8 cellular contexts compared by ENCODE assay signal in the genomic region with DNA sequence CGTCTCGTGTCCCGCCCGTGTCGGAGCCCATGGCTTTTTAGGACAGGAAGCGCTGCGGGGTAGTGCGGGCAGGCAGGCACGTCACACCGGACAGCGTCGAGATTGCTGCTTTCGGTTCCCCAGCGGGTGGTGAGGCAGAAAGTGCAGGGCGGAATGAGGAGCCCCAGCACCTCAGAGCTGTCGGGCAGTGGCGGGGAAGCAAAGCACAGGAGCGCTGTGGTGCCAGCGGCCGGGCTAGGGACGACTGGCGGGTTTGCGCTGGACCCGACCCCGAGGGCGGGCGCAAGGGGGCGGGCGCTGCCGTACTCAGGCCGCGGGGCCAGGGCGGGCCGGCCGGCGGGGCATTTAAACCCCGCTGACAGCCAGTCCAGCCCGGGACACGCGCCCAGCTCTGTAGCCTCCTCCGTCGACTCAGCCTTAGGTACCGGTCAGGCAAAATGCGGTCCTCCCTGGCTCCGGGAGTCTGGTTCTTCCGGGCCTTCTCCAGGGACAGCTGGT. TPM values are rescaled to one million over a fixed set of nuclear protein-coding genes. Genes with fewer than 3 reads are reported as not detected.
DNase-seq lines count a peak whose midpoint lies in the region; ATAC-seq and TF ChIP-seq lines count a peak whose summit lies in the region.

Gene SLC37A2, plus strand, starts transcription at position 375 of the 498 bp plus-strand sequence. Its CDS starts 63 bp downstream, at position 438.

- no peaks in the 10 kb centered on the region for H3K9me3 Mint-ChIP-seq in GM23338
- H3K9me3 Mint-ChIP-seq in stimulated activated effector memory CD8-positive, alpha-beta T cell treated with anti-CD3 and anti-CD28 coated beads, Interleukin-12 subunit alpha, Interleukin-12 subunit beta, amount 100 ng/mL, for 72 hours = no peaks in the 10 kb centered on the region

- DNase-seq in GM23338 (ENCODE audit: low spot score) (peak; percentile 80), epithelial cell of prostate (ENCODE audit: low read depth, low spot score) (no peak), middle frontal gyrus (ENCODE audit: extremely low spot score, low spot score) (peak; percentile 5), NCI-H2081 treated with DMSO at 0.1 percent for 48 hours (lab: John Stamatoyannopoulos, UW) (no peak)
- peak; percentile 17 for DNase-seq in activated CD4-positive, alpha-beta T cell treated with anti-CD3 and anti-CD28 coated beads, Interleukin-2, amount 50 U/mL, for 1 hour
- DNase-seq in stimulated activated effector memory CD8-positive, alpha-beta T cell treated with anti-CD3 and anti-CD28 coated beads, Interleukin-12 subunit alpha, Interleukin-12 subunit beta, amount 100 ng/mL, for 72 hours (ENCODE audit: low spot score in 2 of 2) = peak; percentile 35 to 71

- H3K4me3 Mint-ChIP-seq in GM23338 = peak within 1 kb of the TSS; percentile 86
- peak within 1 kb of the TSS; percentile 80 for H3K4me3 Mint-ChIP-seq in stimulated activated effector memory CD8-positive, alpha-beta T cell treated with anti-CD3 and anti-CD28 coated beads, Interleukin-12 subunit alpha, Interleukin-12 subunit beta, amount 100 ng/mL, for 72 hours

- H3K36me3 Mint-ChIP-seq in GM23338 (ENCODE audit: low read depth) = no peaks in the 10 kb centered on the region
- no peaks in the 10 kb centered on the region for H3K36me3 Mint-ChIP-seq in stimulated activated effector memory CD8-positive, alpha-beta T cell treated with anti-CD3 and anti-CD28 coated beads, Interleukin-12 subunit alpha, Interleukin-12 subunit beta, amount 100 ng/mL, for 72 hours

- H3K9me2 ChIP-seq in GM23338 (ENCODE audit: insufficient read depth) = no peaks in the 10 kb centered on the region

- H3K4me1 ChIP-seq in GM23338 (ENCODE audit: insufficient read depth) = peaks cover 6% of the 10 kb centered on the region; the same call in 1 of the 2 replicates
- H3K4me1 ChIP-seq in KMS-11 (ENCODE audit: low read depth, poor library complexity, severe bottlenecking) = no peaks in the 10 kb centered on the region

- peaks cover 31% of the 10 kb centered on the region for H3K27me3 Mint-ChIP-seq in GM23338 (ENCODE audit: insufficient read depth, low read depth, poor library complexity)

- ATAC-seq in GM23338 = peak; percentile 92
- peak; percentile 89 for ATAC-seq in stimulated activated effector memory CD8-positive, alpha-beta T cell treated with anti-CD3 and anti-CD28 coated beads, Interleukin-12 subunit alpha, Interleukin-12 subunit beta, amount 100 ng/mL, for 72 hours

- no peak within 1 kb of the TSS for H3K27ac ChIP-seq in GM23338 (ENCODE audit: low read depth)
- H3K27ac ChIP-seq in KMS-11 = no peak within 1 kb of the TSS
- H3K27ac ChIP-seq in epithelial cell of prostate = peak within 1 kb of the TSS; percentile 65

- no peak for TF ChIP-seq CTCF in GM12875 (IDR thresholded peaks at IDR 0.05; ENCODE audit: borderline replicate concordance, insufficient read depth, low read depth, low read length)
- TF ChIP-seq CTCF in GM23338 (conservative IDR thresholded peaks at IDR 0.05; ENCODE audit: low read depth in 2 of 2) = peak in 1 of 2 experiments; percentile 28; a peak in 2 of 4 replicates
- TF ChIP-seq CTCF in KMS-11 (conservative IDR thresholded peaks at IDR 0.05; ENCODE audit: low read depth, low read length) = no peak

- H3K27me3 ChIP-seq in GM23338 (ENCODE audit: insufficient read depth) = peaks cover 63% of the 10 kb centered on the region
- no peaks in the 10 kb centered on the region for H3K27me3 ChIP-seq in KMS-11 (ENCODE audit: insufficient read depth, low read depth)

- H3K4me3 ChIP-seq in GM12875 (ENCODE audit: low read depth, low read length) (peak within 1 kb of the TSS; percentile 80), GM23338 (peak within 1 kb of the TSS; percentile 90), KMS-11 (IDR thresholded peaks at IDR 0.05; ENCODE audit: insufficient read depth, low read depth, low read length) (no peak within 1 kb of the TSS)

- no peaks in the 10 kb centered on the region for H3K36me3 ChIP-seq in GM23338 (ENCODE audit: insufficient read depth)
- H3K36me3 ChIP-seq in KMS-11 (ENCODE audit: insufficient read depth) = no peaks in the 10 kb centered on the region

- H3K79me2 ChIP-seq in GM23338 (replicated peaks; ENCODE audit: insufficient read depth) = no peaks in the 10 kb centered on the region
- H3K79me2 ChIP-seq in KMS-11 (ENCODE audit: insufficient read depth, low read depth) = no peaks in the 10 kb centered on the region

- H4K20me1 ChIP-seq in GM23338 (replicated peaks; ENCODE audit: insufficient read depth) (no peaks in the 10 kb centered on the region), KMS-11 (ENCODE audit: insufficient read depth) (no peaks in the 10 kb centered on the region)

- H3K27ac Mint-ChIP-seq in GM23338 = no peak within 1 kb of the TSS
- peak within 1 kb of the TSS; percentile 83 for H3K27ac Mint-ChIP-seq in stimulated activated effector memory CD8-positive, alpha-beta T cell treated with anti-CD3 and anti-CD28 coated beads, Interleukin-12 subunit alpha, Interleukin-12 subunit beta, amount 100 ng/mL, for 72 hours

- H3K4me2 ChIP-seq in GM23338 (peak within 1 kb of the TSS; percentile 82), KMS-11 (peak within 1 kb of the TSS; percentile 13; the same call in 1 of the 2 replicates)

- peaks cover 9% of the 10 kb centered on the region; the same call in 1 of the 3 replicates for H3K4me1 Mint-ChIP-seq in GM23338
- H3K4me1 Mint-ChIP-seq in stimulated activated effector memory CD8-positive, alpha-beta T cell treated with anti-CD3 and anti-CD28 coated beads, Interleukin-12 subunit alpha, Interleukin-12 subunit beta, amount 100 ng/mL, for 72 hours = peaks cover 10% of the 10 kb centered on the region

- no peaks in the 10 kb centered on the region for H3F3A ChIP-seq in GM23338 (replicated peaks; ENCODE audit: low read depth)

- H3K9ac ChIP-seq in KMS-11 = no peak within 1 kb of the TSS

- H2AFZ ChIP-seq in GM23338 (peak within 1 kb of the TSS; percentile 98), KMS-11 (ENCODE audit: low read depth) (no peak within 1 kb of the TSS; the same call in 1 of the 2 replicates)

TF ChIP-seq in GM23338, 12 proteins besides CTCF, POLR2A, EP300 and RAD21 (continues in another document):
- TF ChIP-seq JUNB (IDR thresholded peaks at IDR 0.05; ENCODE audit: unreplicated experiment) (no peak), EZH2phosphoT487 (IDR thresholded peaks at IDR 0.05; ENCODE audit: unreplicated experiment) (no peak), ETS1 (IDR thresholded peaks at IDR 0.05) (no peak)

RNA-seq across cellular contexts. Expression of gene SLC37A2, which starts in this region (rescaled TPM):
- 1.0 and 1.6 TPM in 2 replicates for total RNA-seq in GM23338 (2014; rRNA removed; shearing (Covaris generic))
- polyA plus RNA-seq in GM23338 (2016; fragmentation: Nextera tagmentation; extraction: Ambion mirVana) = 0.40 and 0.61 TPM in 2 replicates

Comparison
In these comparisons a context has a peak if more than half of its experiments do, and no peak if none do; other contexts are left out.
1. DNase-seq: peak in GM23338 (single experiment), activated CD4-positive, alpha-beta T cell treated with anti-CD3 and anti-CD28 coated beads, Interleukin-2, amount 50 U/mL, for 1 hour (single experiment), middle frontal gyrus (single experiment) and stimulated activated effector memory CD8-positive, alpha-beta T cell treated with anti-CD3 and anti-CD28 coated beads, Interleukin-12 subunit alpha, Interleukin-12 subunit beta, amount 100 ng/mL, for 72 hours (2 of 2); none in epithelial cell of prostate (single experiment) and NCI-H2081 treated with DMSO at 0.1 percent for 48 hours (single experiment).